Comparison of ENCODE assay signal across 17 cellular contexts in genomic region chr13:66661336-66661735, GRCh38.
DNase-seq lines count a peak whose midpoint lies in the region; ATAC-seq and TF ChIP-seq lines count a peak whose summit lies in the region.
"Had no signal": no experiment of that assay in that cellular context is flagged by ENCODE, and none has a peak within 500 bp of the region (broad histone marks: within the 10 kb centered on the region; RNA-seq: fewer than 3 reads in every experiment).

No MANE protein-coding gene starts in this region.

- H2BK15ac ChIP-seq in neuronal stem cell (ENCODE audit: low read length) (no peak overlapping the region), H9 (ENCODE audit: low read depth, low read length) (no peak overlapping the region)

- H3T11ph ChIP-seq in H9 (ENCODE audit: low read length) = no peak overlapping the region

- no peak for ATAC-seq in activated B cell treated with CpG ODN at 0.5 μM for 24 hours (ENCODE audit: low read depth)
- ATAC-seq in GM19035 (IDR thresholded peaks at IDR 0.05; ENCODE audit: unreplicated experiment) = no peak

- H3K79me2 ChIP-seq in ACC112 (ENCODE audit: control insufficient read depth, insufficient read depth, low read length, unreplicated experiment) (no peaks in the 10 kb centered on the region), H9 (ENCODE audit: insufficient read depth, low read length) (no peaks in the 10 kb centered on the region)

- no peaks in the 10 kb centered on the region for H3K9me3 ChIP-seq in neuronal stem cell (replicated peaks in 1 of 2; ENCODE audit: control insufficient read depth in 2 of 2, insufficient read depth in 1 of 2, low read depth in 1 of 2, low read length in 2 of 2)
- H3K9me3 ChIP-seq in H9 (ENCODE audit: control insufficient read depth, low read depth, low read length) = no peaks in the 10 kb centered on the region
- H3K9me3 ChIP-seq: BLaER1 treated with 17β-estradiol and CSF1 and Interleukin-3, amounts not matched to agents 10 nM and 100 nM had no signal

- no CpG with 5 or more reads among the region's 2 CpGs for WGBS in neuronal stem cell (ENCODE audit: extremely low coverage in 2 of 2, insufficient read length in 2 of 2, insufficient replicate concordance in 1 of 2), 2 donors
- WGBS in H9 (ENCODE audit: extremely low coverage, insufficient read length, low lambda C conversion rate) = no CpG with 5 or more reads among the region's 2 CpGs

- H3K36me3 Mint-ChIP-seq in activated B cell treated with CpG ODN at 0.5 μM for 24 hours (ENCODE audit: low read depth) (no peaks in the 10 kb centered on the region), H9 (ENCODE audit: insufficient read depth in 1 of 3, low read depth in 3 of 3) (no peaks in the 10 kb centered on the region)

- H4K5ac ChIP-seq in H9 (ENCODE audit: insufficient read length, low read depth, low read length) = no peak overlapping the region

- H4K91ac ChIP-seq in neuronal stem cell (ENCODE audit: low read depth, low read length, poor library complexity) (no peak overlapping the region), H9 (ENCODE audit: insufficient read length, low read depth, low read length) (no peak overlapping the region)

- H3K14ac ChIP-seq in neuronal stem cell (ENCODE audit: low read length) (no peak overlapping the region), H9 (ENCODE audit: insufficient read depth, low read length) (no peak overlapping the region)

- H3K4me1 ChIP-seq in ACC112 (ENCODE audit: control insufficient read depth, insufficient read depth, low read length, unreplicated experiment) (peaks cover 42% of the 10 kb centered on the region), neuronal stem cell (ENCODE audit: control insufficient read depth in 2 of 2, insufficient read depth in 1 of 2, low read depth in 1 of 2, low read length in 2 of 2) (peaks cover 7 to 10% of the 10 kb centered on the region in 2 donors), H9 (ENCODE audit: insufficient read depth, low read length) (no peaks in the 10 kb centered on the region; the same call in 1 of the 2 replicates)

- H3K9ac ChIP-seq in neuronal stem cell (ENCODE audit: low read depth, low read length, poor library complexity) (no peak overlapping the region), H9 (ENCODE audit: extremely low read depth, insufficient read length, low read length) (no peak overlapping the region)
- H3K9ac ChIP-seq: BLaER1 treated with 17β-estradiol and CSF1 and Interleukin-3, amounts not matched to agents 10 nM and 100 nM; KMS-11 had no signal

- H3K23ac ChIP-seq in neuronal stem cell (ENCODE audit: low read depth, low read length, poor library complexity) (no peak overlapping the region), H9 (ENCODE audit: insufficient read length, low read depth, low read length) (no peak overlapping the region)

- no peak overlapping the region for H2BK5ac ChIP-seq in neuronal stem cell (ENCODE audit: low read length)
- no peak overlapping the region for H2BK5ac ChIP-seq in H9 (ENCODE audit: insufficient read length, low read length)

- DNase-seq in HEK293T (ENCODE audit: extremely low spot score) (no peak), activated B cell treated with CpG ODN at 0.5 μM for 24 hours (no peak), neuronal stem cell (ENCODE audit: low spot score) (no peak), cerebellar nuclear complex (lab: John Stamatoyannopoulos, UW) (no peak), H9 (no peak)
- DNase-seq: GDM1; GOT3; NCI-H187 treated with DMSO at 0.1 percent for 48 hours; NCI-H2171; NCI-H446 treated with DMSO at 0.1 percent for 48 hours; NK-92 treated with Interleukin-12 subunit alpha and Interleukin-12 subunit beta, amount 100 ng/mL, for 24 hours; OCI-M1; Right ventricle myocardium superior had no signal

- intact Hi-C loops in activated B cell treated with CpG ODN at 0.5 μM for 24 hours (cut with micrococcal nuclease) = loop anchor here (2.0 kb wide), 1 partner anchor 523 kb away; no protein-coding TSS in a partner anchor

- no peak overlapping the region for H2BK12ac ChIP-seq in neuronal stem cell (ENCODE audit: low read length)
- H2BK12ac ChIP-seq in H9 (ENCODE audit: insufficient read length, low read depth, low read length) = no peak overlapping the region

- H3K18ac ChIP-seq in neuronal stem cell (ENCODE audit: low read length) = no peak overlapping the region
- no peak overlapping the region for H3K18ac ChIP-seq in H9 (ENCODE audit: insufficient read length, low read depth, low read length)

- H3K4me2 ChIP-seq in neuronal stem cell (ENCODE audit: insufficient read depth, low read length, poor library complexity, severe bottlenecking) = no peak overlapping the region
- no peak overlapping the region for H3K4me2 ChIP-seq in H9 (ENCODE audit: insufficient read depth, insufficient read length, low read length)
- H3K4me2 ChIP-seq: BLaER1 treated with 17β-estradiol and CSF1 and Interleukin-3, amounts not matched to agents 10 nM and 100 nM; KMS-11 had no signal

- TF ChIP-seq CTCF in activated B cell treated with CpG ODN at 0.5 μM for 24 hours (IDR thresholded peaks at IDR 0.05) (no peak), H9 (conservative IDR thresholded peaks at IDR 0.05) (no peak)

- H3K27ac ChIP-seq in ACC112 (ENCODE audit: low read depth, low read length) = no peak overlapping the region
- H3K27ac ChIP-seq in neuronal stem cell (replicated peaks; ENCODE audit: low read length) = no peak overlapping the region
- no peak overlapping the region for H3K27ac ChIP-seq in H9 (ENCODE audit: insufficient read length, low read depth, low read length)
- H3K27ac ChIP-seq: BLaER1 treated with 17β-estradiol and CSF1 and Interleukin-3, amounts not matched to agents 10 nM and 100 nM; KMS-11 had no signal

- H3K4me3 Mint-ChIP-seq in activated B cell treated with CpG ODN at 0.5 μM for 24 hours (no peak overlapping the region), H9 (no peak overlapping the region)

- H4K8ac ChIP-seq in neuronal stem cell (ENCODE audit: low read depth, low read length) = no peak overlapping the region
- H4K8ac ChIP-seq in H9 (replicated peaks; ENCODE audit: insufficient read length, low read depth, low read length) = no peak overlapping the region

- no peaks in the 10 kb centered on the region for H3K9me3 Mint-ChIP-seq in activated B cell treated with CpG ODN at 0.5 μM for 24 hours
- H3K9me3 Mint-ChIP-seq in H9 = no peaks in the 10 kb centered on the region

- H2AFZ ChIP-seq in ACC112 (ENCODE audit: low read length, unreplicated experiment) (peak overlapping the region; percentile 58), neuronal stem cell (ENCODE audit: low read length) (peak overlapping the region; percentile 43), H9 (ENCODE audit: low read length) (no peak overlapping the region)

- H2BK20ac ChIP-seq in H9 (ENCODE audit: low read depth, low read length, poor library complexity, severe bottlenecking) = no peak overlapping the region

- no peak overlapping the region for H3K4ac ChIP-seq in neuronal stem cell (ENCODE audit: low read length)
- no peak overlapping the region for H3K4ac ChIP-seq in H9 (ENCODE audit: low read depth, low read length)

- H3K79me1 ChIP-seq in neuronal stem cell (ENCODE audit: low read depth, low read length) = no peaks in the 10 kb centered on the region
- H3K79me1 ChIP-seq in H9 (ENCODE audit: insufficient read depth, low read depth, low read length, poor library complexity, severe bottlenecking) = no peaks in the 10 kb centered on the region

- H3K56ac ChIP-seq in H9 (ENCODE audit: insufficient read length, low read depth, low read length) = no peak overlapping the region

- peaks cover 57% of the 10 kb centered on the region for H3K4me1 Mint-ChIP-seq in activated B cell treated with CpG ODN at 0.5 μM for 24 hours
- H3K4me1 Mint-ChIP-seq in H9 = peaks cover 2 to 4% of the 10 kb centered on the region in 2 experiments; a peak in 3 of 4 replicates

- H3K4me3 ChIP-seq in ACC112 (ENCODE audit: low read depth, low read length) (no peak overlapping the region), neuronal stem cell (ENCODE audit: low read length in 2 of 2) (no peak overlapping the region)
- H3K4me3 ChIP-seq: BLaER1 treated with 17β-estradiol and CSF1 and Interleukin-3, amounts not matched to agents 10 nM and 100 nM had no signal

- no peaks in the 10 kb centered on the region for H3K36me3 ChIP-seq in ACC112 (ENCODE audit: insufficient read depth, low read length)
- no peaks in the 10 kb centered on the region for H3K36me3 ChIP-seq in neuronal stem cell (replicated peaks in 1 of 2; ENCODE audit: control insufficient read depth in 2 of 2, insufficient read depth in 2 of 2, low read length in 2 of 2)
- H3K36me3 ChIP-seq: BLaER1 treated with 17β-estradiol and CSF1 and Interleukin-3, amounts not matched to agents 10 nM and 100 nM had no signal

- H3K27ac Mint-ChIP-seq in activated B cell treated with CpG ODN at 0.5 μM for 24 hours (peak overlapping the region; percentile 75), H9 (no peak overlapping the region)

- H3K23me2 ChIP-seq in H9 (ENCODE audit: insufficient read length, low read depth, low read length, poor library complexity, severe bottlenecking) = no peaks in the 10 kb centered on the region

- CTCF ChIA-PET in HEK293T (lab: Yijun Ruan, JAX) = interaction anchor here (0.6 kb wide), 1 partner anchor 773 kb away, joined by 3 read pairs; no protein-coding TSS in a partner anchor
- CTCF ChIA-PET in activated B cell treated with CpG ODN at 0.5 μM for 24 hours (lab: Charles Lee) = no interaction called here

- H2BK120ac ChIP-seq in neuronal stem cell (ENCODE audit: low read depth, low read length) (no peak overlapping the region), H9 (ENCODE audit: low read depth, low read length, poor library complexity, severe bottlenecking) (no peak overlapping the region)

- POLR2A ChIA-PET in HEK293T (lab: Yijun Ruan, JAX) (no interaction called here), activated B cell treated with CpG ODN at 0.5 μM for 24 hours (lab: Charles Lee) (interaction anchor here (2.0 kb wide), 1 partner anchor 16 kb away, joined by 19 read pairs; no protein-coding TSS in a partner anchor)

- H3K27me3 ChIP-seq in ACC112 (ENCODE audit: insufficient read depth, low read length) (no peaks in the 10 kb centered on the region), neuronal stem cell (ENCODE audit: control insufficient read depth in 3 of 3, insufficient read depth in 3 of 3, low read depth in 1 of 3, low read length in 3 of 3) (no peaks in the 10 kb centered on the region), H9 (ENCODE audit: insufficient read depth, low read length) (no peaks in the 10 kb centered on the region)
- H3K27me3 ChIP-seq: BLaER1 treated with 17β-estradiol and CSF1 and Interleukin-3, amounts not matched to agents 10 nM and 100 nM had no signal

- H3K27me3 Mint-ChIP-seq in activated B cell treated with CpG ODN at 0.5 μM for 24 hours = no peaks in the 10 kb centered on the region
- H3K27me3 Mint-ChIP-seq in H9 (ENCODE audit: low read depth) = no peaks in the 10 kb centered on the region

- H2AK5ac ChIP-seq in neuronal stem cell (ENCODE audit: low read depth, low read length) (no peak overlapping the region), H9 (ENCODE audit: insufficient read length, low read length) (no peak overlapping the region)

- H4K20me1 ChIP-seq in H9 (ENCODE audit: control insufficient read depth, insufficient read depth, insufficient read length) = no peaks in the 10 kb centered on the region
- H4K20me1 ChIP-seq: BLaER1 treated with 17β-estradiol and CSF1 and Interleukin-3, amounts not matched to agents 10 nM and 100 nM had no signal

TF ChIP-seq in HEK293T, 16 proteins besides CTCF, POLR2A, EP300 and RAD21 (continues in another document):
- TF ChIP-seq LEF1 (IDR thresholded peaks at IDR 0.05; ENCODE audit: borderline replicate concordance) (no peak), HDGF (IDR thresholded peaks at IDR 0.05; ENCODE audit: borderline replicate concordance) (no peak)
